ENCODE assay signal across 11 cellular contexts in genomic region chr3:196757876-196758739, GRCh38. TPM values are rescaled to one million over a fixed set of nuclear protein-coding genes. Genes with fewer than 3 reads are reported as not detected.
DNase-seq lines count a peak whose midpoint lies in the region; ATAC-seq and TF ChIP-seq lines count a peak whose summit lies in the region.
"Had no signal": no experiment of that assay in that cellular context is flagged by ENCODE, and none has a peak within 500 bp of the region (broad histone marks: within the 10 kb centered on the region; RNA-seq: fewer than 3 reads in every experiment).

No MANE protein-coding gene starts in this region.

- H3K79me2 ChIP-seq in GM23248 (ENCODE audit: insufficient read depth) = peaks cover 85% of the 10 kb centered on the region

- H3K4me2 ChIP-seq in GM23248 (ENCODE audit: unreplicated experiment) = no peak overlapping the region

- H3K9ac ChIP-seq in GM23248 = no peak overlapping the region

- H2AFZ ChIP-seq in GM23248 = no peak overlapping the region

- TSS peak; percentile 6 for BruUV-seq in A673 (replicated peaks; lab: Mats Ljungman, UMichigan)

- in situ Hi-C loops in GM23248 (cut with MboI) = no loop called here

- 0 out of 2 replicates have a peak, but pooled peaks cover 14% of the 10 kb centered on the region for H4K20me1 ChIP-seq in GM23248 (ENCODE audit: insufficient read depth)

- no peaks in the 10 kb centered on the region for H3K4me1 ChIP-seq in A673 (ENCODE audit: insufficient read depth, low read length, poor library complexity, severe bottlenecking)
- H3K4me1 ChIP-seq in GM23248 (ENCODE audit: insufficient read depth) = peaks cover 4% of the 10 kb centered on the region; the same call in 1 of the 2 replicates
- H3K4me1 ChIP-seq: right atrium auricular region had no signal

- ATAC-seq in HG03469 (IDR thresholded peaks at IDR 0.05; ENCODE audit: unreplicated experiment) = no peak
- no peak for ATAC-seq in HG03571 (IDR thresholded peaks at IDR 0.05; ENCODE audit: unreplicated experiment)

- WGBS in GM23248 (ENCODE audit: low coverage in 1 of 2, low lambda C conversion rate in 2 of 2, missing lambda C conversion rate in 2 of 2), 2 experiments = 80 to 81% methylated on average over 9 of the region's 9 CpGs

- H3F3A ChIP-seq in GM23248 (ENCODE audit: insufficient read depth) = 0 out of 2 replicates have a peak, but pooled peaks cover 5% of the 10 kb centered on the region

- CTCF ChIA-PET in A673 (lab: Charles Lee) = no interaction called here

- DNase-seq in A673 (ENCODE audit: low spot score) = no peak
- DNase-seq in GM23248 = peak; percentile 69
- peak; percentile 94 for DNase-seq in amniotic epithelial cell (ENCODE audit: low read depth)
- peak; percentile 93 for DNase-seq in iris pigment epithelial cell (ENCODE audit: low read depth)
- DNase-seq in NCI-H524 (lab: John Stamatoyannopoulos, UW) = no peak
- no peak for DNase-seq in LoVo (ENCODE audit: low spot score)
- DNase-seq: NCI-H774; stimulated activated naive CD4-positive, alpha-beta T cell treated with Interleukin-2 at 50 U/mL for 16 hours had no signal

- POLR2A ChIA-PET in A673 (lab: Charles Lee; ENCODE audit: low non-redundant PET) = interaction anchor here (0.7 kb wide), 1 partner anchor 43 kb away, joined by 3 read pairs; no protein-coding TSS in a partner anchor

- H3K9me3 ChIP-seq in A673 (ENCODE audit: low read depth, low read length, poor library complexity, severe bottlenecking) (peaks cover 15% of the 10 kb centered on the region), GM23248 (ENCODE audit: low read depth) (no peaks in the 10 kb centered on the region)
- H3K9me3 ChIP-seq: right atrium auricular region had no signal

- peaks cover 7% of the 10 kb centered on the region for H3K36me3 ChIP-seq in A673 (ENCODE audit: insufficient read depth, low read length, poor library complexity, severe bottlenecking)
- peaks cover 14% of the 10 kb centered on the region for H3K36me3 ChIP-seq in GM23248 (ENCODE audit: low read depth)

- no peaks in the 10 kb centered on the region for H3K9me2 ChIP-seq in GM23248 (ENCODE audit: insufficient read depth)

- H3K27me3 ChIP-seq in A673 (replicated peaks; ENCODE audit: insufficient read depth, low read depth, low read length, poor library complexity) = no peaks in the 10 kb centered on the region
- H3K27me3 ChIP-seq in GM23248 (replicated peaks; ENCODE audit: insufficient read depth) = no peaks in the 10 kb centered on the region
- H3K27me3 ChIP-seq: right atrium auricular region had no signal

- intact Hi-C loops in A673 (cut with micrococcal nuclease; ENCODE audit: unreplicated experiment) = no loop called here

- H3K4me3 ChIP-seq in A673 (ENCODE audit: low read depth, low read length, poor library complexity, severe bottlenecking) = no peak overlapping the region
- H3K4me3 ChIP-seq in GM23248 = no peak overlapping the region
- H3K4me3 ChIP-seq: right atrium auricular region had no signal

- H3K27ac ChIP-seq in A673 (ENCODE audit: low read depth, low read length, poor library complexity, severe bottlenecking) (no peak overlapping the region), GM23248 (no peak overlapping the region; the same call in 1 of the 2 replicates)
- H3K27ac ChIP-seq: right atrium auricular region had no signal

- no peak for TF ChIP-seq CTCF in A673 (conservative IDR thresholded peaks at IDR 0.05; ENCODE audit: low read depth, low read length)

RNA-seq across cellular contexts. Expression of gene PAK2, which starts 18.5 kb away (rescaled TPM):
- 93.2 and 102 TPM in 2 replicates for total RNA-seq in A673 (2021)
- total RNA-seq in GM23248 (2014; rRNA removed; shearing (Covaris generic)) = 22.6 and 24.4 TPM in 2 replicates
- polyA plus RNA-seq in GM23248 (2016; fragmentation: Nextera tagmentation; extraction: Ambion mirVana) = 29.4 and 30.5 TPM in 2 replicates

RNA-seq across cellular contexts. Expression of gene PIGX, which starts 45.9 kb away (rescaled TPM):
- 59.0 and 59.1 TPM in 2 replicates for total RNA-seq in A673 (2021)
- total RNA-seq in GM23248 (2014; rRNA removed; shearing (Covaris generic)) = 27.6 and 37.3 TPM in 2 replicates
- polyA plus RNA-seq in GM23248 (2016; fragmentation: Nextera tagmentation; extraction: Ambion mirVana) = 36.0 and 37.3 TPM in 2 replicates

RNA-seq across cellular contexts. Expression of gene CEP19, which starts 46.1 kb away (rescaled TPM):
- total RNA-seq in A673 (2021) = 6.0 TPM in 2 replicates
- total RNA-seq in GM23248 (2014; rRNA removed; shearing (Covaris generic)) = 5.4 and 5.6 TPM in 2 replicates
- 4.5 and 5.7 TPM in 2 replicates for polyA plus RNA-seq in GM23248 (2016; fragmentation: Nextera tagmentation; extraction: Ambion mirVana)

Comparison
In these comparisons a context has a peak if more than half of its experiments do, and no peak if none do; other contexts are left out.
1. DNase-seq: peak in GM23248 (single experiment), amniotic epithelial cell (single experiment) and iris pigment epithelial cell (single experiment); none in A673 (single experiment), NCI-H524 (0 of 2) and LoVo (single experiment).